Comparison of ENCODE assay signal across 9 cellular contexts in genomic region chr11:95835768-95836488, GRCh38. TPM values are rescaled to one million over a fixed set of nuclear protein-coding genes. Genes with fewer than 3 reads are reported as not detected.
A peak's percentile ranks its signal among the peaks of the same experiment; 100 is the strongest.
DNase-seq lines count a peak whose midpoint lies in the region; ATAC-seq, FAIRE-seq and TF ChIP-seq lines count a peak whose summit lies in the region.
"Had no signal": no experiment of that assay in that cellular context is flagged by ENCODE, and none has a peak within 500 bp of the region (broad histone marks: within the 10 kb centered on the region; RNA-seq: fewer than 3 reads in every experiment).

No MANE protein-coding gene starts in this region.

- no peak overlapping the region for H3K4me3 Mint-ChIP-seq in astrocyte (ENCODE audit: unreplicated experiment)

- H3K27ac ChIP-seq in astrocyte (ENCODE audit: low read depth, low read length) (peak overlapping the region; percentile 37), skeletal muscle tissue (ENCODE audit: low read depth, low read length) (peak overlapping the region; percentile 51)
- H3K27ac ChIP-seq: BLaER1 had no signal

- H3K27me3 ChIP-seq in astrocyte (ENCODE audit: insufficient read depth, low read length) (no peaks in the 10 kb centered on the region), skeletal muscle tissue (ENCODE audit: control insufficient read depth in 3 of 3, insufficient read depth in 3 of 3, low read length in 3 of 3) (no peaks in the 10 kb centered on the region)
- H3K27me3 ChIP-seq: BLaER1 had no signal

- peak; percentile 100 for TF ChIP-seq CTCF in astrocyte (IDR thresholded peaks at IDR 0.05; ENCODE audit: insufficient read depth, low read depth, low read length)

- no peaks in the 10 kb centered on the region for H3K9me3 ChIP-seq in astrocyte (ENCODE audit: insufficient read depth, low read depth, low read length)
- no peaks in the 10 kb centered on the region for H3K9me3 ChIP-seq in skeletal muscle tissue (ENCODE audit: control insufficient read depth in 3 of 3, low read length in 3 of 3)
- H3K9me3 ChIP-seq: BLaER1 had no signal

- H4K20me1 ChIP-seq in astrocyte (ENCODE audit: insufficient read depth, low read length): no peaks in the 10 kb centered on the region
- H4K20me1 ChIP-seq: BLaER1 had no signal

- H3K36me3 ChIP-seq in astrocyte (ENCODE audit: insufficient read depth, low read length) (peaks cover 34% of the 10 kb centered on the region), skeletal muscle tissue (ENCODE audit: control insufficient read depth in 3 of 3, insufficient read depth in 3 of 3, low read length in 3 of 3) (peaks cover 7 to 46% (median 15%) of the 10 kb centered on the region in 3 donors)

- H3K27ac Mint-ChIP-seq in astrocyte (ENCODE audit: unreplicated experiment): peak overlapping the region; percentile 69

- H3K4me2 ChIP-seq in astrocyte (ENCODE audit: low read length): peak overlapping the region; percentile 41
- H3K4me2 ChIP-seq: BLaER1 had no signal

- H3K4me1 ChIP-seq in astrocyte (ENCODE audit: insufficient read depth, low read length) (peaks cover 33% of the 10 kb centered on the region), skeletal muscle tissue (ENCODE audit: control insufficient read depth in 3 of 3, insufficient read depth in 3 of 3, low read length in 3 of 3) (peaks cover 0 to 5% (median 0%) of the 10 kb centered on the region in 3 donors)
- H3K4me1 ChIP-seq: BLaER1 had no signal

- no peak overlapping the region for H2AFZ ChIP-seq in astrocyte (ENCODE audit: low read depth, low read length)

- no peak overlapping the region for H3K4me3 ChIP-seq in astrocyte (ENCODE audit: insufficient read depth, low read depth, low read length)
- H3K4me3 ChIP-seq in skeletal muscle tissue (ENCODE audit: low read length in 3 of 3): no peak overlapping the region
- H3K4me3 ChIP-seq: BLaER1 had no signal

- H3K9me3 Mint-ChIP-seq in astrocyte (ENCODE audit: unreplicated experiment): no peaks in the 10 kb centered on the region

- DNase-seq in NOMO-1 treated with DMSO at 0.1 percent for 48 hours (lab: John Stamatoyannopoulos, UW; ENCODE audit: unreplicated experiment) (peak; percentile 42), NOMO-1 treated with dmso at 0.1 percent for 144 hours (lab: John Stamatoyannopoulos, UW; ENCODE audit: unreplicated experiment) (no peak), NCI-H1417 treated with DMSO at 0.1 percent for 48 hours (lab: John Stamatoyannopoulos, UW) (peak; percentile 16), T-helper 2 cell (peak in 4 of 5 experiments; percentile 24 to 46 (median 29)), astrocyte (ENCODE audit: low read depth) (peak; percentile 89), hippocampal formation (lab: John Stamatoyannopoulos, UW) (peak; percentile 28 to 87)

- H3K4me1 Mint-ChIP-seq in astrocyte (ENCODE audit: low read depth, unreplicated experiment): peaks cover 25% of the 10 kb centered on the region

- FAIRE-seq in astrocyte (lab: Jason Lieb, UNC): peak; percentile 91

- H3K79me2 ChIP-seq in astrocyte (ENCODE audit: insufficient read depth, low read length): no peaks in the 10 kb centered on the region

- H3K9ac ChIP-seq in astrocyte (ENCODE audit: low read length): peak overlapping the region; percentile 46
- H3K9ac ChIP-seq in skeletal muscle tissue (ENCODE audit: low read depth in 1 of 3, low read length in 3 of 3): no peak overlapping the region
- H3K9ac ChIP-seq: BLaER1 had no signal

- peak; percentile 95 for ATAC-seq in HG02852 (IDR thresholded peaks at IDR 0.05; ENCODE audit: unreplicated experiment)

- peaks cover 2% of the 10 kb centered on the region for H3K36me3 Mint-ChIP-seq in astrocyte (ENCODE audit: low read depth, unreplicated experiment)

- H3K27me3 Mint-ChIP-seq in astrocyte (ENCODE audit: low read depth, unreplicated experiment): no peaks in the 10 kb centered on the region

RNA-seq across cellular contexts. Expression of gene CEP57, which starts 45.6 kb away (rescaled TPM):
- total RNA-seq in astrocyte: 23.4 and 23.5 TPM in 2 replicates
- total RNA-seq in skeletal muscle tissue: 51.7 TPM

RNA-seq across cellular contexts. Expression of gene FAM76B, which starts 46.3 kb away (rescaled TPM):
- total RNA-seq in astrocyte (19.7 and 26.1 TPM in 2 replicates), skeletal muscle tissue (12.0 TPM)
